17 cellular contexts compared by ENCODE assay signal in genomic region chr1:39187276-39188046, GRCh38. TPM values are rescaled to one million over a fixed set of nuclear protein-coding genes. Genes with fewer than 3 reads are reported as not detected.
DNase-seq lines count a peak whose midpoint lies in the region; ATAC-seq and TF ChIP-seq lines count a peak whose summit lies in the region.
"Had no signal": no experiment of that assay in that cellular context is flagged by ENCODE, and none has a peak within 500 bp of the region (broad histone marks: within the 10 kb centered on the region; RNA-seq: fewer than 3 reads in every experiment).

No MANE protein-coding gene starts in this region.

- WGBS in smooth muscle cell (ENCODE audit: low lambda C conversion rate) = 85% methylated on average over 3 of the region's 3 CpGs
- WGBS in testis, 2 donors = 84 to 89% methylated on average over 3 of the region's 3 CpGs

- H3K27me3 ChIP-seq in smooth muscle cell (ENCODE audit: low read depth) (no peaks in the 10 kb centered on the region), dorsolateral prefrontal cortex (no peaks in the 10 kb centered on the region), testis (no peaks in the 10 kb centered on the region)
- H3K27me3 ChIP-seq: body of pancreas, tibial nerve had no signal

- no peak for ATAC-seq in activated T-cell treated with anti-CD3 and anti-CD28 coated beads, Interleukin-2, amount 50 U/mL, for 72 hours (replicated peaks in 1 of 2)
- no peak for ATAC-seq in activated T-cell treated with anti-CD3 and anti-CD28 coated beads, Interleukin-2, amount 50 U/mL, for 4 hours
- ATAC-seq in T-cell (replicated peaks in 1 of 4) = no peak
- ATAC-seq: body of pancreas, right cardiac atrium had no signal

- TF ChIP-seq POLR2A in testis (IDR thresholded peaks at IDR 0.05) = no peak

- H3K36me3 ChIP-seq in smooth muscle cell (ENCODE audit: low read depth) (no peaks in the 10 kb centered on the region), testis (ENCODE audit: low read depth, missing control alignments) (no peaks in the 10 kb centered on the region)
- H3K36me3 ChIP-seq: tibial nerve had no signal

- H3K4me1 Mint-ChIP-seq in activated T-cell treated with anti-CD3 and anti-CD28 coated beads, Interleukin-2, amount 50 U/mL, for 72 hours (ENCODE audit: low read depth) = peaks cover 90% of the 10 kb centered on the region
- H3K4me1 Mint-ChIP-seq in activated T-cell treated with anti-CD3 and anti-CD28 coated beads, Interleukin-2, amount 50 U/mL, for 4 hours (ENCODE audit: low read depth) = peaks cover 77% of the 10 kb centered on the region
- H3K4me1 Mint-ChIP-seq in T-cell (peaks cover 56 to 76% (median 67%) of the 10 kb centered on the region in 3 donors), chondrocyte (ENCODE audit: low read depth) (peaks cover 83% of the 10 kb centered on the region)

- no peaks in the 10 kb centered on the region for H3K9me3 Mint-ChIP-seq in activated T-cell treated with anti-CD3 and anti-CD28 coated beads, Interleukin-2, amount 50 U/mL, for 72 hours
- H3K9me3 Mint-ChIP-seq in activated T-cell treated with anti-CD3 and anti-CD28 coated beads, Interleukin-2, amount 50 U/mL, for 4 hours = no peaks in the 10 kb centered on the region
- H3K9me3 Mint-ChIP-seq in T-cell = no peaks in the 10 kb centered on the region
- no peaks in the 10 kb centered on the region for H3K9me3 Mint-ChIP-seq in chondrocyte (ENCODE audit: low read depth)

- H3K4me1 ChIP-seq in smooth muscle cell (ENCODE audit: low read depth) (peaks cover 44% of the 10 kb centered on the region), testis (peaks cover 7% of the 10 kb centered on the region)

- peaks cover 11% of the 10 kb centered on the region for H4K20me1 ChIP-seq in smooth muscle cell (ENCODE audit: low read depth)

- no peak overlapping the region for H2AFZ ChIP-seq in smooth muscle cell (ENCODE audit: low read depth)

- H3K36me3 Mint-ChIP-seq in activated T-cell treated with anti-CD3 and anti-CD28 coated beads, Interleukin-2, amount 50 U/mL, for 72 hours (ENCODE audit: insufficient read depth in 2 of 2) = peaks cover 0 to 1% of the 10 kb centered on the region in 2 donors
- no peaks in the 10 kb centered on the region for H3K36me3 Mint-ChIP-seq in activated T-cell treated with anti-CD3 and anti-CD28 coated beads, Interleukin-2, amount 50 U/mL, for 4 hours (ENCODE audit: insufficient read depth)
- H3K36me3 Mint-ChIP-seq in T-cell = no peaks in the 10 kb centered on the region
- H3K36me3 Mint-ChIP-seq in chondrocyte (ENCODE audit: low read depth) = no peaks in the 10 kb centered on the region

- H3K9me3 ChIP-seq in smooth muscle cell (replicated peaks; ENCODE audit: low read depth) (no peaks in the 10 kb centered on the region), testis (no peaks in the 10 kb centered on the region)
- H3K9me3 ChIP-seq: body of pancreas, tibial nerve had no signal

- peak overlapping the region in 1 of 2 donors; percentile 75 for H3K4me3 Mint-ChIP-seq in activated T-cell treated with anti-CD3 and anti-CD28 coated beads, Interleukin-2, amount 50 U/mL, for 72 hours
- no peak overlapping the region for H3K4me3 Mint-ChIP-seq in activated T-cell treated with anti-CD3 and anti-CD28 coated beads, Interleukin-2, amount 50 U/mL, for 4 hours
- H3K4me3 Mint-ChIP-seq in T-cell (no peak overlapping the region), chondrocyte (ENCODE audit: unreplicated experiment) (no peak overlapping the region)

- H3K9ac ChIP-seq in smooth muscle cell (ENCODE audit: low read depth) = peak overlapping the region; percentile 50

- intact Hi-C loops in dorsolateral prefrontal cortex (cut with DNase I) (loop anchor here in 1 of 2 donors (10.0 kb wide), 1 partner anchor 263 kb away; no protein-coding TSS in a partner anchor), testis (cut with DNase I; ENCODE audit: low total_unique reads) (no loop called here)

- TF ChIP-seq CTCF in chondrocyte (IDR thresholded peaks at IDR 0.05) (no peak), smooth muscle cell (IDR thresholded peaks at IDR 0.05; ENCODE audit: borderline replicate concordance, insufficient read depth, poor library complexity, severe bottlenecking) (no peak), dorsolateral prefrontal cortex (IDR thresholded peaks at IDR 0.05 in 54 of 56, conservative IDR thresholded peaks at IDR 0.05 in 2 of 56; ENCODE audit: low read depth in 1 of 56, partially characterized antibody in 56 of 56) (no peak), testis (IDR thresholded peaks at IDR 0.05) (no peak)

- H3K4me2 ChIP-seq in smooth muscle cell = no peak overlapping the region

- CTCF ChIA-PET in T-cell (lab: Charles Lee) = interaction anchor here (0.5 to 13.6 kb wide), 5 partner anchors 19 to 205 kb away, joined by 3 to 364 read pairs (median 4); no protein-coding TSS in a partner anchor

- H3K79me2 ChIP-seq in smooth muscle cell (ENCODE audit: low read depth) = peaks cover 60% of the 10 kb centered on the region

- peak overlapping the region; percentile 98 for H3K27ac Mint-ChIP-seq in activated T-cell treated with anti-CD3 and anti-CD28 coated beads, Interleukin-2, amount 50 U/mL, for 72 hours
- H3K27ac Mint-ChIP-seq in T-cell (peak overlapping the region; percentile 68 to 75), chondrocyte (ENCODE audit: unreplicated experiment) (peak overlapping the region; percentile 84)

- POLR2A ChIA-PET in T-cell (lab: Charles Lee) = interaction anchor here in 1 of 2 donors (0.6 kb wide), 1 partner anchor 63 kb away, joined by 4 read pairs; no protein-coding TSS in a partner anchor

- peak overlapping the region; percentile 98 for H3K27ac ChIP-seq in smooth muscle cell (ENCODE audit: low read depth)
- H3K27ac ChIP-seq in dorsolateral prefrontal cortex = peak overlapping the region in 10 of 59 donors; percentile 3 to 54 (median 10)
- no peak overlapping the region for H3K27ac ChIP-seq in testis
- H3K27ac ChIP-seq: body of pancreas, tibial nerve had no signal

- peaks cover 31% of the 10 kb centered on the region for H3F3A ChIP-seq in smooth muscle cell (ENCODE audit: low read depth)

- no peak for DNase-seq in activated T-cell treated with anti-CD3 and anti-CD28 coated beads, Interleukin-2, amount 50 U/mL, for 72 hours
- no peak for DNase-seq in activated T-cell treated with anti-CD3 and anti-CD28 coated beads, Interleukin-2, amount 50 U/mL, for 4 hours
- no peak for DNase-seq in T-cell
- no peak for DNase-seq in chondrocyte (ENCODE audit: low spot score)
- DNase-seq in smooth muscle cell (lab: John Stamatoyannopoulos, UW; ENCODE audit: unreplicated experiment) = no peak
- no peak for DNase-seq in GM19238 (ENCODE audit: insufficient read length, low spot score)
- no peak for DNase-seq in dorsolateral prefrontal cortex
- no peak for DNase-seq in testis
- DNase-seq: activated T-cell treated with anti-CD3 and anti-CD28 coated beads, Interleukin-2, amount 50 U/mL, for 1 hour; body of pancreas; KBM-7; NCI-H1105 treated with DMSO at 0.1 percent for 48 hours; NCI-H510A treated with DMSO at 0.1 percent for 48 hours; OCI-M1; right cardiac atrium; stimulated activated CD4-positive, alpha-beta T cell treated with anti-CD3 and anti-CD28 coated beads, Interleukin-2, amount 100 ng/mL, for 24 hours had no signal

- H3K4me3 ChIP-seq in smooth muscle cell (no peak overlapping the region), dorsolateral prefrontal cortex (no peak overlapping the region), testis (no peak overlapping the region)
- H3K4me3 ChIP-seq: body of pancreas, tibial nerve had no signal

- H3K27me3 Mint-ChIP-seq in activated T-cell treated with anti-CD3 and anti-CD28 coated beads, Interleukin-2, amount 50 U/mL, for 72 hours (ENCODE audit: low read depth) = no peaks in the 10 kb centered on the region
- no peaks in the 10 kb centered on the region for H3K27me3 Mint-ChIP-seq in activated T-cell treated with anti-CD3 and anti-CD28 coated beads, Interleukin-2, amount 50 U/mL, for 4 hours (ENCODE audit: low read depth)
- no peaks in the 10 kb centered on the region for H3K27me3 Mint-ChIP-seq in T-cell
- no peaks in the 10 kb centered on the region for H3K27me3 Mint-ChIP-seq in chondrocyte (ENCODE audit: low read depth)

RNA-seq across cellular contexts. Expression of gene MACF1, which starts 17.0 kb away (rescaled TPM):
- total RNA-seq in activated T-cell treated with anti-CD3 and anti-CD28 coated beads, Interleukin-2, amount 50 U/mL, for 72 hours = 100 to 1,000 TPM; 169 to 292 TPM
- total RNA-seq in activated T-cell treated with anti-CD3 and anti-CD28 coated beads, Interleukin-2, amount 50 U/mL, for 4 hours = 100 to 1,000 TPM; 104 to 128 (median 120) TPM
- total RNA-seq in T-cell = 100 to 1,000 TPM; 232 to 596 (median 258) TPM
- total RNA-seq in chondrocyte = 377 to 446 TPM (median 386 TPM) in 3 replicates
- total RNA-seq in smooth muscle cell = 186 and 195 TPM in 2 replicates
- 36.9 and 71.9 TPM in 2 replicates for polyA plus RNA-seq in smooth muscle cell
- 100 to 1,000 TPM; 403 to 915 (median 551) TPM for total RNA-seq in dorsolateral prefrontal cortex
- 100 to 1,000 TPM; 422 to 494 TPM for total RNA-seq in testis
- 136 TPM for polyA plus RNA-seq in testis (ENCODE audit: insufficient read depth, low read depth, low replicate concordance)
